Comparison of ENCODE assay signal across 9 cellular contexts in the genomic region with DNA sequence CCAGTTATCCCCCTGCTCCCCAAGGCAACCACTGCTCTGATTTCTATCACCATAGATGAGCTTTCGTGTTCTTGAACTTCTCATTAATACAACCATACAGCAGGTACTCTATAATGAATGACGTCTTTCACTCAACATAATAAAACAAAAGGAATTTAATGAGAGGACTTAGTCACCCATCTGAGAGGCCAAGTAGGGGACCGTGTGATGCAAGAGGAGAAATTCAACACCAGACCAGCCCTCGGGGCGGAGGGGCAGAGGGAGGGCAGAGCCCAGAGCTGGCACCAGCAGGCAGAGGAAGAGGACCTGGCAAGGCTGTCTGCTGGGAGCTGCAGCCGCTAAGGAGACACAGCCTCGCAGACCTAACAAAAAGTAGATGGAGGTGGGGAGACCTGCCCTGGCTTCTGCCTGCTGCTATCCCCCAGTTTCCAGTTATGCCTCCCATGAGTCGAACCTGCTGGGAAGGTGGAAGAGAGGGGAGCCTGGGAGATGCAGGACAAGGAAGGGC. TPM values are rescaled to one million over a fixed set of nuclear protein-coding genes. Genes with fewer than 3 reads are reported as not detected.
A peak's percentile ranks its signal among the peaks of the same experiment; 100 is the strongest.
DNase-seq lines count a peak whose midpoint lies in the region; ATAC-seq and TF ChIP-seq lines count a peak whose summit lies in the region.
"Had no signal": no experiment of that assay in that cellular context is flagged by ENCODE, and none has a peak within 500 bp of the region (broad histone marks: within the 10 kb centered on the region; RNA-seq: fewer than 3 reads in every experiment).

No MANE protein-coding gene starts in this region.

- H3K9ac ChIP-seq in ES-I3 (ENCODE audit: low read depth, low read length): 0 out of 2 replicates have a peak overlapping the region, but pooled peaks have one; percentile 18

- H3K9me3 ChIP-seq in ES-I3 (ENCODE audit: control insufficient read depth, insufficient read depth, low read length): no peaks in the 10 kb centered on the region
- H3K9me3 ChIP-seq in mucosa of descending colon: no peaks in the 10 kb centered on the region

- peak overlapping the region; percentile 8 for H3K27ac Mint-ChIP-seq in dendritic cell treated with granulocyte-macrophage colony-stimulating factor and Interleukin-4, amounts not matched to agents 40 ng/mL and 50 ng/mL, for 4 days
- no peak overlapping the region for H3K27ac Mint-ChIP-seq in activated naive CD8-positive, alpha-beta T cell treated with anti-CD3 and anti-CD28 coated beads for 36 hours

- ATAC-seq in mucosa of descending colon: peak; percentile 82
- no peak for ATAC-seq in GM19328 (IDR thresholded peaks at IDR 0.05; ENCODE audit: unreplicated experiment)
- no peak for ATAC-seq in HG03095 (IDR thresholded peaks at IDR 0.05; ENCODE audit: unreplicated experiment)
- ATAC-seq in HG02938 (IDR thresholded peaks at IDR 0.05; ENCODE audit: unreplicated experiment): no peak

- DNase-seq in NCI-H2196 (lab: John Stamatoyannopoulos, UW; ENCODE audit: unreplicated experiment) (peak; percentile 86), mucosa of descending colon (no peak)
- DNase-seq in activated naive CD8-positive, alpha-beta T cell treated with anti-CD3 and anti-CD28 coated beads for 36 hours: no peak

- no peaks in the 10 kb centered on the region for H3K9me3 Mint-ChIP-seq in dendritic cell treated with granulocyte-macrophage colony-stimulating factor and Interleukin-4, amounts not matched to agents 40 ng/mL and 50 ng/mL, for 4 days
- no peaks in the 10 kb centered on the region for H3K9me3 Mint-ChIP-seq in activated naive CD8-positive, alpha-beta T cell treated with anti-CD3 and anti-CD28 coated beads for 36 hours

- H3K4me1 Mint-ChIP-seq in dendritic cell treated with granulocyte-macrophage colony-stimulating factor and Interleukin-4, amounts not matched to agents 40 ng/mL and 50 ng/mL, for 4 days (ENCODE audit: low read depth): peaks cover 15% of the 10 kb centered on the region
- peaks cover 16% of the 10 kb centered on the region for H3K4me1 Mint-ChIP-seq in activated naive CD8-positive, alpha-beta T cell treated with anti-CD3 and anti-CD28 coated beads for 36 hours

- no peak overlapping the region for H3K4me3 ChIP-seq in mucosa of descending colon

- no peak for TF ChIP-seq CTCF in mucosa of descending colon (IDR thresholded peaks at IDR 0.05)

- no peaks in the 10 kb centered on the region for H3K36me3 Mint-ChIP-seq in dendritic cell treated with granulocyte-macrophage colony-stimulating factor and Interleukin-4, amounts not matched to agents 40 ng/mL and 50 ng/mL, for 4 days (ENCODE audit: low read depth)
- no peaks in the 10 kb centered on the region for H3K36me3 Mint-ChIP-seq in activated naive CD8-positive, alpha-beta T cell treated with anti-CD3 and anti-CD28 coated beads for 36 hours

- no peak overlapping the region for H3K4me3 Mint-ChIP-seq in dendritic cell treated with granulocyte-macrophage colony-stimulating factor and Interleukin-4, amounts not matched to agents 40 ng/mL and 50 ng/mL, for 4 days
- no peak overlapping the region for H3K4me3 Mint-ChIP-seq in activated naive CD8-positive, alpha-beta T cell treated with anti-CD3 and anti-CD28 coated beads for 36 hours

- H3K27me3 Mint-ChIP-seq in dendritic cell treated with granulocyte-macrophage colony-stimulating factor and Interleukin-4, amounts not matched to agents 40 ng/mL and 50 ng/mL, for 4 days: peaks cover 3% of the 10 kb centered on the region
- no peaks in the 10 kb centered on the region for H3K27me3 Mint-ChIP-seq in activated naive CD8-positive, alpha-beta T cell treated with anti-CD3 and anti-CD28 coated beads for 36 hours

- no peaks in the 10 kb centered on the region for H3K36me3 ChIP-seq in ES-I3 (ENCODE audit: insufficient read depth, low read length)
- H3K36me3 ChIP-seq in mucosa of descending colon (ENCODE audit: low read depth): no peaks in the 10 kb centered on the region

- intact Hi-C loops in dendritic cell treated with granulocyte-macrophage colony-stimulating factor and Interleukin-4, amounts not matched to agents 40 ng/mL and 50 ng/mL, for 4 days (cut with micrococcal nuclease): no loop called here
- intact Hi-C loops in mucosa of descending colon (cut with DNase I, micrococcal nuclease): no loop called here

- peaks cover 33% of the 10 kb centered on the region for H3K4me1 ChIP-seq in ES-I3 (ENCODE audit: insufficient read depth, low read length)
- H3K4me1 ChIP-seq in mucosa of descending colon (ENCODE audit: low read depth): no peaks in the 10 kb centered on the region

RNA-seq across cellular contexts. Expression of gene CCN5, which starts 13.7 kb away (rescaled TPM):
- total RNA-seq in mucosa of descending colon: 1 to 10 TPM; 1.7 to 6.3 (median 4.2) TPM
- not detected for total RNA-seq in activated naive CD8-positive, alpha-beta T cell treated with anti-CD3 and anti-CD28 coated beads for 36 hours
- total RNA-seq: glomerular endothelial cell had no signal

RNA-seq across cellular contexts. Expression of gene KCNK15, which starts 16.8 kb away (rescaled TPM):
- under 1 TPM; 0.17 to 0.44 (median 0.43) TPM for total RNA-seq in mucosa of descending colon
- under 1 TPM; 0.31 to 0.48 TPM for total RNA-seq in activated naive CD8-positive, alpha-beta T cell treated with anti-CD3 and anti-CD28 coated beads for 36 hours
